In the genomic region with DNA sequence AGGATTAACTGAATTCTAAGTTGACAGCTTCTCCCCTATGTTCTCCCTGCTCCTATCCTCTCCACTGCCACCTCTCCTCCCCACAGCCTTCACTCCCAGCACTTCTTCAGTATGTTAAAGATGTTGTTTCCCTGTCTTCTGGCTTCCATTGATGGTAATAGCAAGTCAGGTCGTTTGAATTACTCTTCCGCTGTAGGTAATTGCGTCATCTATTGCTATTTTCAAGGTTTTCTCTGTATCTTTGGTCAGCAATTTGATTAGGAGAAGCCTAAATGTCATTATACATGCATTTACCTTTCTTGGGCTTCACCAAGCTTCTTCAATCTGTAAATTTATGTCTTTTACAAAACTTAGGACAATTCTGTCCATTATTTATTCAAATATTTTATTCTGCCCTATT, we compare ENCODE assay signal across 35 cellular contexts.
"Had no signal": no experiment of that assay in that cellular context is flagged by ENCODE, and none has a peak within 500 bp of the region (broad histone marks: within the 10 kb centered on the region; RNA-seq: fewer than 3 reads in every experiment).

No MANE protein-coding gene starts in this region.

- H3K27me3 ChIP-seq: MG63 had no signal

- H3K36me3 ChIP-seq: MG63 had no signal

- DNase-seq: Karpas-422, Kasumi-1, MG63, MM.1S, MV-4-11, NCI-H1048, NCI-H1092, NCI-H1092 treated with DMSO at 0.1 percent for 48 hours, NCI-H1105, NCI-H1105 treated with DMSO at 0.1 percent for 48 hours, NCI-H1417, NCI-H1417 treated with DMSO at 0.1 percent for 48 hours, NCI-H1436, NCI-H1436 treated with DMSO at 0.1 percent for 48 hours, NCI-H146, NCI-H1694, NCI-H1694 treated with DMSO at 0.1 percent for 48 hours, NCI-H187, NCI-H187 treated with DMSO at 0.1 percent for 48 hours, NCI-H1930, NCI-H2029, NCI-H2029 treated with DMSO at 0.1 percent for 48 hours, NCI-H2081, NCI-H2081 treated with DMSO at 0.1 percent for 48 hours, NCI-H2107, NCI-H2171, NCI-H2171 treated with DMSO at 0.1 percent for 48 hours, NCI-H2227 treated with DMSO at 0.1 percent for 48 hours, NCI-H226, NCI-H345, NCI-H446, NCI-H446 treated with DMSO at 0.1 percent for 48 hours, NCI-H510A, NCI-H510A treated with DMSO at 0.1 percent for 48 hours, NCI-H524 had no signal

- H3K4me3 ChIP-seq: MG63 had no signal

- H3K9me3 ChIP-seq: MG63 had no signal
